ENCODE assay signal across 8 cellular contexts in the genomic region with DNA sequence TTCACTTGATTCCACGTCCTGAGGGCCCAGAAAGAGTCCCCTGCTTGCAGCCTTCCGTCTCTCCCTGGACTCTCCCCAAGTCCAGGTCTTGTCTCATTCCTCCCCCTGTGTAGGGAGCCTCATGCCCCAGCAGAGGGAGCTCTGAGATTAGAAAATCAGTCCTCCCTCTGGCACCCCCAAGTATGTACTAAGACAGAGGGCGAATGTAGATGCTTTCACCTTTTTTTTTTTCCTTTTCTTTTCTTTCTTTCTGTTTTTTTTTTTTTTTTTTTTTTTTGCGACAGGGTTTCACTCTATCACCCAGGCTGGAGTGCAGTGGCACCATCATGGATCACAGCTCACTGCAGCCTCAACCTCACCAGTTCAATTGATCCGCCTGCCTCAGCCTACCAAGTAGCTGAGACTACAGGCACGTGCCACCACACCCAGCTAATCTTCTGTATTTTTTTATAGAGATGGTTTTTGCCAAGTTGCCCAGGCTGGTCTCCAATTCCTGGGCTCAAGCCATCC. TPM values are rescaled to one million over a fixed set of nuclear protein-coding genes. Genes with fewer than 3 reads are reported as not detected.
DNase-seq lines count a peak whose midpoint lies in the region; ATAC-seq and TF ChIP-seq lines count a peak whose summit lies in the region.

No MANE protein-coding gene starts in this region.

- H3K9me3 ChIP-seq in DOHH2 (ENCODE audit: control insufficient read depth, insufficient read depth, low read length) (no peaks in the 10 kb centered on the region), left ventricle myocardium inferior (replicated peaks) (no peaks in the 10 kb centered on the region)

- H4K20me1 ChIP-seq in DOHH2 (ENCODE audit: control insufficient read depth, insufficient read depth, low read depth, low read length) = no peaks in the 10 kb centered on the region

- no peak overlapping the region for H3K4me3 ChIP-seq in DOHH2 (ENCODE audit: low read length)
- no peak overlapping the region for H3K4me3 ChIP-seq in H7 (ENCODE audit: insufficient read depth, low read depth, low read length)
- no peak overlapping the region for H3K4me3 ChIP-seq in left ventricle myocardium inferior

- no peaks in the 10 kb centered on the region for H3K36me3 ChIP-seq in DOHH2 (ENCODE audit: control insufficient read depth, low read length)
- no peaks in the 10 kb centered on the region for H3K36me3 ChIP-seq in H7 (replicated peaks; ENCODE audit: control insufficient read depth, insufficient read depth, low read length)
- peaks cover 39% of the 10 kb centered on the region for H3K36me3 ChIP-seq in left ventricle myocardium inferior

- no peak overlapping the region for H3K4me2 ChIP-seq in DOHH2 (ENCODE audit: low read length)

- no peak overlapping the region for H3K4me3 Mint-ChIP-seq in activated naive CD8-positive, alpha-beta T cell treated with anti-CD3 and anti-CD28 coated beads, Interleukin-2, amount 50 U/mL, for 24 hours

- ATAC-seq in activated naive CD8-positive, alpha-beta T cell treated with anti-CD3 and anti-CD28 coated beads, Interleukin-2, amount 50 U/mL, for 24 hours = peak; percentile 86
- ATAC-seq in sciatic nerve = peak; percentile 85

- TF ChIP-seq CTCF in DOHH2 (IDR thresholded peaks at IDR 0.05; ENCODE audit: low read depth, low read length, poor library complexity, severe bottlenecking) (peak; percentile 84), left ventricle myocardium inferior (IDR thresholded peaks at IDR 0.05; ENCODE audit: borderline replicate concordance) (peak; percentile 89)

- peaks cover 15% of the 10 kb centered on the region; the same call in 1 of the 2 replicates for H3K27me3 ChIP-seq in DOHH2 (ENCODE audit: control insufficient read depth, low read length)
- H3K27me3 ChIP-seq in H7 (ENCODE audit: control insufficient read depth, insufficient read depth, low read length) = peaks cover 18% of the 10 kb centered on the region
- H3K27me3 ChIP-seq in left ventricle myocardium inferior (ENCODE audit: low read depth) = peaks cover 15% of the 10 kb centered on the region

- H3K9me3 Mint-ChIP-seq in activated naive CD8-positive, alpha-beta T cell treated with anti-CD3 and anti-CD28 coated beads, Interleukin-2, amount 50 U/mL, for 24 hours = no peaks in the 10 kb centered on the region

- peaks cover 15% of the 10 kb centered on the region for H3K4me1 ChIP-seq in DOHH2 (ENCODE audit: control insufficient read depth, low read length)
- peaks cover 27% of the 10 kb centered on the region for H3K4me1 ChIP-seq in left ventricle myocardium inferior

- peaks cover 4% of the 10 kb centered on the region for H3F3A ChIP-seq in DOHH2 (ENCODE audit: control insufficient read depth, insufficient read depth)

- H3K9me2 ChIP-seq in DOHH2 (replicated peaks; ENCODE audit: control insufficient read depth, low read length) = no peaks in the 10 kb centered on the region

- intact Hi-C loops in left ventricle myocardium inferior (cut with micrococcal nuclease) (no loop called here), sciatic nerve (cut with DNase I) (no loop called here)

- peaks cover 3% of the 10 kb centered on the region for H3K36me3 Mint-ChIP-seq in activated naive CD8-positive, alpha-beta T cell treated with anti-CD3 and anti-CD28 coated beads, Interleukin-2, amount 50 U/mL, for 24 hours (ENCODE audit: low read depth)

- no peak overlapping the region for H3K27ac Mint-ChIP-seq in activated naive CD8-positive, alpha-beta T cell treated with anti-CD3 and anti-CD28 coated beads, Interleukin-2, amount 50 U/mL, for 24 hours

- H3K4me1 Mint-ChIP-seq in activated naive CD8-positive, alpha-beta T cell treated with anti-CD3 and anti-CD28 coated beads, Interleukin-2, amount 50 U/mL, for 24 hours = peaks cover 25% of the 10 kb centered on the region

- H3K79me2 ChIP-seq in DOHH2 (ENCODE audit: control insufficient read depth, low read length) = no peaks in the 10 kb centered on the region

- H3K27ac ChIP-seq in DOHH2 (ENCODE audit: low read depth, low read length) (no peak overlapping the region), left ventricle myocardium inferior (replicated peaks) (peak overlapping the region; percentile 93)

- DNase-seq in H7 (peak; percentile 89), NAMALWA (ENCODE audit: low spot score) (peak; percentile 91), SKM-1 treated with dmso at 0.1 percent for 144 hours (lab: John Stamatoyannopoulos, UW; ENCODE audit: unreplicated experiment) (peak; percentile 72), left ventricle myocardium inferior (peak; percentile 75), sciatic nerve (ENCODE audit: low spot score) (peak; percentile 88), mesenteric fat pad (ENCODE audit: low spot score) (no peak)
- peak; percentile 72 for DNase-seq in activated naive CD8-positive, alpha-beta T cell treated with anti-CD3 and anti-CD28 coated beads, Interleukin-2, amount 50 U/mL, for 24 hours

- H3K27me3 Mint-ChIP-seq in activated naive CD8-positive, alpha-beta T cell treated with anti-CD3 and anti-CD28 coated beads, Interleukin-2, amount 50 U/mL, for 24 hours = peaks cover 3% of the 10 kb centered on the region

RNA-seq across cellular contexts. Expression of gene SFXN3, which starts 10.3 kb away (rescaled TPM):
- 4.1 and 5.6 TPM in 2 replicates for total RNA-seq in H7 (2014; rRNA removed; shearing (Covaris generic))
- 13.4 TPM for total RNA-seq in left ventricle myocardium inferior
- 58.9 TPM for total RNA-seq in sciatic nerve
- 46.5 TPM for total RNA-seq in mesenteric fat pad

RNA-seq across cellular contexts. Expression of gene PDZD7, which starts 10.4 kb away (rescaled TPM):
- total RNA-seq in H7 (2014; rRNA removed; shearing (Covaris generic)) = 2.3 and 5.1 TPM in 2 replicates
- total RNA-seq in left ventricle myocardium inferior = 0.27 TPM
- total RNA-seq in sciatic nerve = 3.8 TPM
- 0.55 TPM for total RNA-seq in mesenteric fat pad

RNA-seq across cellular contexts. Expression of gene KAZALD1, which starts 20.5 kb away (rescaled TPM):
- total RNA-seq in H7 (2014; rRNA removed; shearing (Covaris generic)) = 11.9 and 22.0 TPM in 2 replicates
- total RNA-seq in left ventricle myocardium inferior (5.1 TPM), sciatic nerve (4.7 TPM), mesenteric fat pad (1.9 TPM)

RNA-seq across cellular contexts. Expression of gene LZTS2, which starts 41.7 kb away (rescaled TPM):
- total RNA-seq in H7 (2014; rRNA removed; shearing (Covaris generic)) = 107 and 108 TPM in 2 replicates
- 35.6 TPM for total RNA-seq in left ventricle myocardium inferior
- total RNA-seq in sciatic nerve = 78.6 TPM
- total RNA-seq in mesenteric fat pad = 102 TPM

RNA-seq across cellular contexts. Expression of gene TWNK, which starts 54.0 kb away (rescaled TPM):
- 16.0 and 19.2 TPM in 2 replicates for total RNA-seq in H7 (2014; rRNA removed; shearing (Covaris generic))
- total RNA-seq in left ventricle myocardium inferior (7.3 TPM), sciatic nerve (5.9 TPM), mesenteric fat pad (7.5 TPM)
